ENCODE assay signal across 12 cellular contexts in genomic region chr6:157036245-157036681, GRCh38.
A peak's percentile ranks its signal among the peaks of the same experiment; 100 is the strongest.
DNase-seq lines count a peak whose midpoint lies in the region; ATAC-seq and TF ChIP-seq lines count a peak whose summit lies in the region.
"Had no signal": no experiment of that assay in that cellular context is flagged by ENCODE, and none has a peak within 500 bp of the region (broad histone marks: within the 10 kb centered on the region; RNA-seq: fewer than 3 reads in every experiment).

No MANE protein-coding gene starts in this region.

- no peak overlapping the region for H3K27ac Mint-ChIP-seq in naive thymus-derived CD4-positive, alpha-beta T cell
- no peak overlapping the region for H3K27ac Mint-ChIP-seq in activated CD4-positive, alpha-beta T cell treated with anti-CD3 and anti-CD28 coated beads, Interleukin-2, amount 10 ng/mL, durations not matched to agents 7 days and 5 days
- H3K27ac Mint-ChIP-seq: activated T-helper 2 cell treated with anti-CD3 and anti-CD28 coated beads, Interferon-gamma antibody, Interleukin-2, Interleukin-4, amounts not matched to agents 10 μg/mL and 5 μg/mL and 100 μg/mL, durations not matched to agents 14 hours and 24 hours and 36 hours; T-helper 1 cell treated with Interleukin-12 subunit alpha and Interleukin-12 subunit beta and Interleukin-4 antibody, amounts not matched to agents 30 μg/mL and 1 μg/mL, for 36 hours had no signal

- no peaks in the 10 kb centered on the region; the same call in 1 of the 2 replicates for H3K36me3 ChIP-seq in RWPE2 (ENCODE audit: low read depth)
- peaks cover 0 to 4% (median 0%) of the 10 kb centered on the region in 3 experiments for H3K36me3 ChIP-seq in naive thymus-derived CD4-positive, alpha-beta T cell (ENCODE audit: control insufficient read depth in 2 of 3, insufficient read depth in 3 of 3, low read length in 3 of 3)

- H3K4me3 ChIP-seq in RWPE2 (ENCODE audit: severe bottlenecking), result no peak overlapping the region
- H3K4me3 ChIP-seq in fibroblast of mammary gland (ENCODE audit: control insufficient read depth, low read depth, low read length), result no peak overlapping the region
- no peak overlapping the region for H3K4me3 ChIP-seq in naive thymus-derived CD4-positive, alpha-beta T cell (ENCODE audit: low read length)

- DNase-seq in C1 segment of cervical spinal cord (lab: John Stamatoyannopoulos, UW) (peak in 8 of 14 donors; percentile 17 to 77 (median 38)), RWPE2 (ENCODE audit: low spot score) (peak; percentile 71), fibroblast of mammary gland (ENCODE audit: low read depth) (peak; percentile 48)
- no peak for DNase-seq in naive thymus-derived CD4-positive, alpha-beta T cell
- no peak for DNase-seq in activated CD4-positive, alpha-beta T cell treated with anti-CD3 and anti-CD28 coated beads, Interleukin-2, amount 10 ng/mL, durations not matched to agents 7 days and 5 days
- DNase-seq: stimulated activated CD4-positive, alpha-beta T cell treated with anti-CD3 and anti-CD28 coated beads, Interleukin-4, amount 100 ng/mL, for 4 hours had no signal

- H3K27me3 Mint-ChIP-seq in naive thymus-derived CD4-positive, alpha-beta T cell, result no peaks in the 10 kb centered on the region
- no peaks in the 10 kb centered on the region for H3K27me3 Mint-ChIP-seq in activated CD4-positive, alpha-beta T cell treated with anti-CD3 and anti-CD28 coated beads, Interleukin-2, amount 10 ng/mL, durations not matched to agents 7 days and 5 days

- H3K4me3 Mint-ChIP-seq in naive thymus-derived CD4-positive, alpha-beta T cell, result no peak overlapping the region
- no peak overlapping the region for H3K4me3 Mint-ChIP-seq in activated CD4-positive, alpha-beta T cell treated with anti-CD3 and anti-CD28 coated beads, Interleukin-2, amount 10 ng/mL, durations not matched to agents 7 days and 5 days
- H3K4me3 Mint-ChIP-seq: T-helper 1 cell treated with Interleukin-12 subunit alpha and Interleukin-12 subunit beta and Interleukin-4 antibody, amounts not matched to agents 30 μg/mL and 1 μg/mL, for 36 hours had no signal

- CTCF ChIA-PET in naive thymus-derived CD4-positive, alpha-beta T cell (lab: Charles Lee), result interaction anchor here (0.6 to 1.0 kb wide), 3 partner anchors 10 to 470 kb away, joined by 3 read pairs; no protein-coding TSS in a partner anchor
- CTCF ChIA-PET in activated CD4-positive, alpha-beta T cell treated with anti-CD3 and anti-CD28 coated beads, Interleukin-2, amount 10 ng/mL, durations not matched to agents 7 days and 5 days (lab: Charles Lee), result interaction anchor here (1.2 kb wide), 1 partner anchor 148 kb away, joined by 3 read pairs; no protein-coding TSS in a partner anchor

- H3K27ac ChIP-seq in RWPE2 (ENCODE audit: poor library complexity, severe bottlenecking), result no peak overlapping the region
- H3K27ac ChIP-seq in naive thymus-derived CD4-positive, alpha-beta T cell (ENCODE audit: low read depth, low read length), result no peak overlapping the region
- H3K27ac ChIP-seq: C4-2B had no signal

- H3K9me3 ChIP-seq in RWPE2 (ENCODE audit: severe bottlenecking), result no peaks in the 10 kb centered on the region
- no peaks in the 10 kb centered on the region for H3K9me3 ChIP-seq in naive thymus-derived CD4-positive, alpha-beta T cell (ENCODE audit: control insufficient read depth in 2 of 3, low read length in 3 of 3)

- H3K4me1 Mint-ChIP-seq in naive thymus-derived CD4-positive, alpha-beta T cell, result peaks cover 14 to 34% (median 17%) of the 10 kb centered on the region in 7 donors
- H3K4me1 Mint-ChIP-seq in activated CD4-positive, alpha-beta T cell treated with anti-CD3 and anti-CD28 coated beads, Interleukin-2, amount 10 ng/mL, durations not matched to agents 7 days and 5 days, result peaks cover 17% of the 10 kb centered on the region

- H3K9me3 Mint-ChIP-seq in naive thymus-derived CD4-positive, alpha-beta T cell, result no peaks in the 10 kb centered on the region
- no peaks in the 10 kb centered on the region for H3K9me3 Mint-ChIP-seq in activated CD4-positive, alpha-beta T cell treated with anti-CD3 and anti-CD28 coated beads, Interleukin-2, amount 10 ng/mL, durations not matched to agents 7 days and 5 days
- H3K9me3 Mint-ChIP-seq: activated T-helper 2 cell treated with anti-CD3 and anti-CD28 coated beads, Interferon-gamma antibody, Interleukin-2, Interleukin-4, amounts not matched to agents 10 μg/mL and 5 μg/mL and 100 μg/mL, durations not matched to agents 14 hours and 24 hours and 36 hours; T-helper 1 cell treated with Interleukin-12 subunit alpha and Interleukin-12 subunit beta and Interleukin-4 antibody, amounts not matched to agents 30 μg/mL and 1 μg/mL, for 36 hours had no signal

- peaks cover 0 to 3% (median 0%) of the 10 kb centered on the region in 5 donors for H3K36me3 Mint-ChIP-seq in naive thymus-derived CD4-positive, alpha-beta T cell
- H3K36me3 Mint-ChIP-seq in activated CD4-positive, alpha-beta T cell treated with anti-CD3 and anti-CD28 coated beads, Interleukin-2, amount 10 ng/mL, durations not matched to agents 7 days and 5 days (ENCODE audit: low read depth), result no peaks in the 10 kb centered on the region

- ATAC-seq in RWPE2 (ENCODE audit: low read depth) (peak; percentile 86), GM21737 (IDR thresholded peaks at IDR 0.05; ENCODE audit: unreplicated experiment) (no peak), GM18870 (IDR thresholded peaks at IDR 0.05; ENCODE audit: unreplicated experiment) (no peak), GM21619 (IDR thresholded peaks at IDR 0.05; ENCODE audit: unreplicated experiment) (no peak)
- peak; percentile 30 for ATAC-seq in naive thymus-derived CD4-positive, alpha-beta T cell

- H3K27me3 ChIP-seq in RWPE2 (ENCODE audit: insufficient read depth, poor library complexity, severe bottlenecking), result no peaks in the 10 kb centered on the region
- H3K27me3 ChIP-seq in naive thymus-derived CD4-positive, alpha-beta T cell (ENCODE audit: control insufficient read depth in 2 of 2, insufficient read depth in 2 of 2, low read length in 2 of 2), result no peaks in the 10 kb centered on the region

- no peak for TF ChIP-seq CTCF in RWPE2 (IDR thresholded peaks at IDR 0.05; ENCODE audit: poor library complexity, severe bottlenecking)
- TF ChIP-seq CTCF in fibroblast of mammary gland (conservative IDR thresholded peaks at IDR 0.05; ENCODE audit: control insufficient read depth, insufficient read depth, low read depth, low read length), result no peak

- POLR2A ChIA-PET in naive thymus-derived CD4-positive, alpha-beta T cell (lab: Charles Lee), result interaction anchor here (0.9 kb wide), 1 partner anchor 15 kb away, joined by 5 read pairs; no protein-coding TSS in a partner anchor
- POLR2A ChIA-PET in activated CD4-positive, alpha-beta T cell treated with anti-CD3 and anti-CD28 coated beads, Interleukin-2, amount 10 ng/mL, durations not matched to agents 7 days and 5 days (lab: Charles Lee), result no interaction called here

- intact Hi-C loops in naive thymus-derived CD4-positive, alpha-beta T cell (cut with micrococcal nuclease), result no loop called here

- peaks cover 39% of the 10 kb centered on the region for H3K4me1 ChIP-seq in RWPE2 (ENCODE audit: insufficient read depth, poor library complexity, severe bottlenecking)
- peaks cover 6 to 20% of the 10 kb centered on the region in 2 donors for H3K4me1 ChIP-seq in naive thymus-derived CD4-positive, alpha-beta T cell (ENCODE audit: control insufficient read depth in 2 of 2, insufficient read depth in 2 of 2, low read length in 2 of 2)

Comparison
In these comparisons a context has a peak if more than half of its experiments do, and no peak if none do; other contexts are left out.
1. DNase-seq: peak in C1 segment of cervical spinal cord (8 of 14), RWPE2 (single experiment) and fibroblast of mammary gland (single experiment); none in naive thymus-derived CD4-positive, alpha-beta T cell (0 of 9) and activated CD4-positive, alpha-beta T cell treated with anti-CD3 and anti-CD28 coated beads, Interleukin-2, amount 10 ng/mL, durations not matched to agents 7 days and 5 days (single experiment).
2. ATAC-seq: peak in RWPE2 (single experiment) and naive thymus-derived CD4-positive, alpha-beta T cell (single experiment); none in GM21737 (single experiment), GM18870 (single experiment) and GM21619 (single experiment).